ENCODE assay signal across 1 cellular context in genomic region chr5:14760548-14761002, GRCh38.
TF ChIP-seq lines count a peak whose summit lies in the region.

No MANE protein-coding gene starts in this region.

TF ChIP-seq in HepG2, 621 proteins besides CTCF, POLR2A, EP300 and RAD21 (continued from another document and continues in another):
- no peak for TF ChIP-seq ZNF281 (CRISPR knock-in tag; IDR thresholded peaks at IDR 0.05; ENCODE audit: borderline replicate concordance)
- peak; percentile 94 for TF ChIP-seq ZBTB34 (CRISPR knock-in tag; IDR thresholded peaks at IDR 0.05)
- peak; percentile 88 for TF ChIP-seq CEBPB (IDR thresholded peaks at IDR 0.05; ENCODE audit: borderline replicate concordance, low read depth, low read length)
- no peak for TF ChIP-seq AKAP8 (CRISPR knock-in tag; IDR thresholded peaks at IDR 0.05)
- no peak for TF ChIP-seq ZNF276 (CRISPR knock-in tag; IDR thresholded peaks at IDR 0.05; ENCODE audit: low read depth)
- TF ChIP-seq NFRKB (IDR thresholded peaks at IDR 0.05) = no peak
- TF ChIP-seq ZNF235 (CRISPR knock-in tag; IDR thresholded peaks at IDR 0.05; ENCODE audit: borderline replicate concordance) = no peak
- TF ChIP-seq MEF2D (CRISPR knock-in tag; IDR thresholded peaks at IDR 0.05) = peak; percentile 71; the same call in 1 of the 2 replicates
- peak; percentile 97 for TF ChIP-seq ZBTB37 (CRISPR knock-in tag; IDR thresholded peaks at IDR 0.05)
- TF ChIP-seq ZMYM3 (CRISPR knock-in tag; IDR thresholded peaks at IDR 0.05) = 0 out of 2 replicates have a peak, but pooled peaks have one; percentile 23
- no peak for TF ChIP-seq MXD4 (CRISPR knock-in tag; IDR thresholded peaks at IDR 0.05)
- peak; percentile 88 for TF ChIP-seq ATF2 (CRISPR knock-in tag; IDR thresholded peaks at IDR 0.05)
- TF ChIP-seq KIAA2018 (CRISPR knock-in tag; IDR thresholded peaks at IDR 0.05; ENCODE audit: borderline replicate concordance) = no peak
- TF ChIP-seq ZNF646 (CRISPR knock-in tag; IDR thresholded peaks at IDR 0.05) = no peak
- no peak for TF ChIP-seq ZNF468 (CRISPR knock-in tag; IDR thresholded peaks at IDR 0.05)
- peak; percentile 97 for TF ChIP-seq HNF4A (CRISPR knock-in tag; IDR thresholded peaks at IDR 0.05)
- TF ChIP-seq ZNF672 (CRISPR knock-in tag; IDR thresholded peaks at IDR 0.05) = no peak
- TF ChIP-seq TGIF2 (CRISPR knock-in tag; IDR thresholded peaks at IDR 0.05) = no peak
- TF ChIP-seq GRHL1 (CRISPR knock-in tag; conservative IDR thresholded peaks at IDR 0.05) = no peak
- no peak for TF ChIP-seq ZNF598 (CRISPR knock-in tag; IDR thresholded peaks at IDR 0.05; ENCODE audit: borderline replicate concordance)
- no peak for TF ChIP-seq ZNF382 (CRISPR knock-in tag; IDR thresholded peaks at IDR 0.05; ENCODE audit: borderline replicate concordance)
- no peak for TF ChIP-seq ZNF383 (CRISPR knock-in tag; IDR thresholded peaks at IDR 0.05; ENCODE audit: borderline replicate concordance)
- TF ChIP-seq ZNF446 (CRISPR knock-in tag; IDR thresholded peaks at IDR 0.05) = no peak
- TF ChIP-seq HHEX (CRISPR knock-in tag; IDR thresholded peaks at IDR 0.05) = no peak
- TF ChIP-seq ZFY (CRISPR knock-in tag; IDR thresholded peaks at IDR 0.05) = no peak
- no peak for TF ChIP-seq CHD4 (IDR thresholded peaks at IDR 0.05; ENCODE audit: borderline replicate concordance, low read length)
- TF ChIP-seq NFE2L2 (IDR thresholded peaks at IDR 0.05; ENCODE audit: low read length) = no peak
- TF ChIP-seq ZNF337 (CRISPR knock-in tag; IDR thresholded peaks at IDR 0.05; ENCODE audit: borderline replicate concordance, low read depth) = no peak
